ENCODE assay signal across 1 cellular context in genomic region chr16:15457958-15458357, GRCh38.
TF ChIP-seq lines count a peak whose summit lies in the region.

No MANE protein-coding gene starts in this region.

TF ChIP-seq in SK-N-SH, 30 proteins besides CTCF, POLR2A, EP300 and RAD21 (continued from another document):
- TF ChIP-seq, protein P1, sequence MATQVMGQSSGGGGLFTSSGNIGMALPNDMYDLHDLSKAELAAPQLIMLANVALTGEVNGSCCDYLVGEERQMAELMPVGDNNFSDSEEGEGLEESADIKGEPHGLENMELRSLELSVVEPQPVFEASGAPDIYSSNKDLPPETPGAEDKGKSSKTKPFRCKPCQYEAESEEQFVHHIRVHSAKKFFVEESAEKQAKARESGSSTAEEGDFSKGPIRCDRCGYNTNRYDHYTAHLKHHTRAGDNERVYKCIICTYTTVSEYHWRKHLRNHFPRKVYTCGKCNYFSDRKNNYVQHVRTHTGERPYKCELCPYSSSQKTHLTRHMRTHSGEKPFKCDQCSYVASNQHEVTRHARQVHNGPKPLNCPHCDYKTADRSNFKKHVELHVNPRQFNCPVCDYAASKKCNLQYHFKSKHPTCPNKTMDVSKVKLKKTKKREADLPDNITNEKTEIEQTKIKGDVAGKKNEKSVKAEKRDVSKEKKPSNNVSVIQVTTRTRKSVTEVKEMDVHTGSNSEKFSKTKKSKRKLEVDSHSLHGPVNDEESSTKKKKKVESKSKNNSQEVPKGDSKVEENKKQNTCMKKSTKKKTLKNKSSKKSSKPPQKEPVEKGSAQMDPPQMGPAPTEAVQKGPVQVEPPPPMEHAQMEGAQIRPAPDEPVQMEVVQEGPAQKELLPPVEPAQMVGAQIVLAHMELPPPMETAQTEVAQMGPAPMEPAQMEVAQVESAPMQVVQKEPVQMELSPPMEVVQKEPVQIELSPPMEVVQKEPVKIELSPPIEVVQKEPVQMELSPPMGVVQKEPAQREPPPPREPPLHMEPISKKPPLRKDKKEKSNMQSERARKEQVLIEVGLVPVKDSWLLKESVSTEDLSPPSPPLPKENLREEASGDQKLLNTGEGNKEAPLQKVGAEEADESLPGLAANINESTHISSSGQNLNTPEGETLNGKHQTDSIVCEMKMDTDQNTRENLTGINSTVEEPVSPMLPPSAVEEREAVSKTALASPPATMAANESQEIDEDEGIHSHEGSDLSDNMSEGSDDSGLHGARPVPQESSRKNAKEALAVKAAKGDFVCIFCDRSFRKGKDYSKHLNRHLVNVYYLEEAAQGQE (IDR thresholded peaks at IDR 0.05; ENCODE audit: low read depth, low read length), result no peak
- no peak for TF ChIP-seq EZH2phosphoT487 (IDR thresholded peaks at IDR 0.05; ENCODE audit: borderline replicate concordance, low read depth)
- TF ChIP-seq CHD2 (IDR thresholded peaks at IDR 0.05; ENCODE audit: low read length, partially characterized antibody), result no peak
- no peak for TF ChIP-seq FOXJ3 (CRISPR knock-in tag; IDR thresholded peaks at IDR 0.05)
